21 cellular contexts compared by ENCODE assay signal in the genomic region with DNA sequence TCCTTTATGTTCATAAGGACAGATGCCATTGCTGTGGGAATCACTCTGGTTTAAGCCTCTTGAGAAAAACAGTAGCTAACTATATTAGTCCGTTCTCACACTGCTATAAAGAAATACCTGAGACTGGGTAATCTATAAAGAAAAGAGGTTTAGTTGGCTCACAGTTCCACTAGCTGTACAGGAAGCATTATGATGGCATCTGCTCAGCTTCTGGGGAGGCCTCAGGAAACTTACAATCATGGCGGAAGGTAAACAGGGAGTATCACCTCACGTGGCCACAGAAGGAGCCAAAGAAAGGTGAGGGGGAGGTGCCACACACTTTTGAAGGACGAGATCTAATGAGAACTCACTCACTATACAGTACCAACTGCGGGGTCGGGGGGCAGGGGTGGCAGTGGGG. TPM values are rescaled to one million over a fixed set of nuclear protein-coding genes. Genes with fewer than 3 reads are reported as not detected.
"Had no signal": no experiment of that assay in that cellular context is flagged by ENCODE, and none has a peak within 500 bp of the region (broad histone marks: within the 10 kb centered on the region; RNA-seq: fewer than 3 reads in every experiment).

No MANE protein-coding gene starts in this region.

- H3K4me3 Mint-ChIP-seq: activated naive CD4-positive, alpha-beta T cell treated with anti-CD3 and anti-CD28 coated beads for 36 hours; activated naive CD8-positive, alpha-beta T cell; activated T-cell treated with anti-CD3 and anti-CD28 coated beads, Interleukin-2, amount 50 U/mL, for 4 hours; T-helper 2 cell treated with Interferon-gamma antibody and Interleukin-4, amounts not matched to agents 5 μg/mL and 100 μg/mL, for 36 hours; WTC11 had no signal

- H3K27me3 ChIP-seq: brain microvascular endothelial cell had no signal

- H3K36me3 Mint-ChIP-seq: WTC11 had no signal

- ATAC-seq: activated T-cell treated with anti-CD3 and anti-CD28 coated beads, Interleukin-2, amount 50 U/mL, for 4 hours; WTC11 had no signal

- H3K27ac ChIP-seq: brain microvascular endothelial cell had no signal

- H3K27ac Mint-ChIP-seq: activated naive CD4-positive, alpha-beta T cell treated with anti-CD3 and anti-CD28 coated beads for 36 hours; activated naive CD8-positive, alpha-beta T cell; T-helper 2 cell treated with Interferon-gamma antibody and Interleukin-4, amounts not matched to agents 5 μg/mL and 100 μg/mL, for 36 hours; WTC11 had no signal

- H3K9me3 Mint-ChIP-seq: activated naive CD4-positive, alpha-beta T cell treated with anti-CD3 and anti-CD28 coated beads for 36 hours; activated T-cell treated with anti-CD3 and anti-CD28 coated beads, Interleukin-2, amount 50 U/mL, for 4 hours; T-helper 2 cell treated with Interferon-gamma antibody and Interleukin-4, amounts not matched to agents 5 μg/mL and 100 μg/mL, for 36 hours had no signal

- FAIRE-seq: RCC 7860 had no signal

- DNase-seq: activated CD4-positive, alpha-beta T cell treated with anti-CD3 and anti-CD28 coated beads for 48 hours; activated CD4-positive, alpha-beta T cell treated with anti-CD3 and anti-CD28 coated beads, Interleukin-2, amount 50 U/mL, for 4 hours; activated CD4-positive, CD25-positive, alpha-beta regulatory T cell treated with anti-CD3 and anti-CD28 coated beads, Interleukin-2, amount 50 U/mL, for 72 hours; activated effector memory CD4-positive, alpha-beta T cell treated with anti-CD3 and anti-CD28 coated beads, Interleukin-2, amount 50 U/mL, for 16 hours; activated naive CD4-positive, alpha-beta T cell treated with anti-CD3 and anti-CD28 coated beads for 36 hours; activated T-cell treated with anti-CD3 and anti-CD28 coated beads, Interleukin-2, amount 50 U/mL, for 4 hours; amygdala; brain microvascular endothelial cell; Karpas-422; NCI-H1048; NCI-H146; NCI-H187 treated with DMSO at 0.1 percent for 48 hours; NCI-H2081 treated with DMSO at 0.1 percent for 48 hours; NCI-H446; NCI-H524; SIG-M5; T-helper 1 cell had no signal

- H3K36me3 ChIP-seq: brain microvascular endothelial cell had no signal

RNA-seq across cellular contexts. Expression of gene CAV2, which starts 2.9 kb away (rescaled TPM):
- total RNA-seq: activated naive CD4-positive, alpha-beta T cell treated with anti-CD3 and anti-CD28 coated beads for 36 hours had no signal
